In genomic region chr11:61161190-61162091, GRCh38 we compare ENCODE assay signal across 8 cellular contexts. TPM values are rescaled to one million over a fixed set of nuclear protein-coding genes. Genes with fewer than 3 reads are reported as not detected.
DNase-seq lines count a peak whose midpoint lies in the region; ATAC-seq and TF ChIP-seq lines count a peak whose summit lies in the region.

Gene VPS37C, minus strand, starts transcription at chr11:61161426. Its CDS starts 22,597 bp downstream, at chr11:61138829.

- peak; percentile 80 for ATAC-seq in GM19023 (IDR thresholded peaks at IDR 0.05; ENCODE audit: unreplicated experiment)
- ATAC-seq in HG03175 (IDR thresholded peaks at IDR 0.05; ENCODE audit: unreplicated experiment) = peak; percentile 71

- TF ChIP-seq CTCF in AG09309 (IDR thresholded peaks at IDR 0.05; ENCODE audit: control insufficient read depth, insufficient read depth, low read depth, low read length, missing control alignments) (no peak), spleen (IDR thresholded peaks at IDR 0.05 in 8 of 11, conservative IDR thresholded peaks at IDR 0.05 in 3 of 11) (peak in 6 of 11 experiments; percentile 17 to 38 (median 28))

- no peaks in the 10 kb centered on the region for H3K9me3 ChIP-seq in spleen

- peaks cover 17 to 82% (median 64%) of the 10 kb centered on the region in 6 donors for H3K4me1 ChIP-seq in spleen

- H3K4me3 ChIP-seq in AG09309 (ENCODE audit: control insufficient read depth, low read depth, low read length) = peak within 1 kb of the TSS; percentile 71
- peak within 1 kb of the TSS; percentile 35 to 85 (median 67) for H3K4me3 ChIP-seq in spleen

- 0 to 1% (median 0%) methylated on average over 38 to 85 of the region's 85 CpGs for WGBS in spleen, 5 donors

- peaks cover 0 to 12% (median 0%) of the 10 kb centered on the region in 6 donors for H3K36me3 ChIP-seq in spleen

- H3K27me3 ChIP-seq in spleen (replicated peaks in 1 of 7) = no peaks in the 10 kb centered on the region

- DNase-seq in AG09309 (ENCODE audit: low read depth) = peak; percentile 29
- DNase-seq in NCI-H345 (lab: John Stamatoyannopoulos, UW) = peak; percentile 91
- peak; percentile 89 to 98 (median 90) for DNase-seq in activated CD4-positive, CD25-positive, alpha-beta regulatory T cell (lab: John Stamatoyannopoulos, UW)
- DNase-seq in caudate nucleus (lab: John Stamatoyannopoulos, UW) = peak in 60 of 61 donors; percentile 25 to 98 (median 86)
- DNase-seq in inferior parietal cortex (ENCODE audit: extremely low spot score) = peak; percentile 91
- peak; percentile 98 for DNase-seq in spleen

- peak in 1 of 3 donors; percentile 45 for TF ChIP-seq POLR2A in spleen (IDR thresholded peaks at IDR 0.05)

- intact Hi-C loops in spleen (cut with DNase I; ENCODE audit: low total_unique reads) = no loop called here

- H3K27ac ChIP-seq in caudate nucleus (ENCODE audit: low read depth, low read length) (peak within 1 kb of the TSS; percentile 98), spleen (peak within 1 kb of the TSS; percentile 82 to 99 (median 98))

RNA-seq across cellular contexts. Expression of gene VPS37C, which starts in this region (rescaled TPM):
- 10 to 100 TPM; 15.7 to 32.3 (median 23.5) TPM for total RNA-seq in spleen
- 10 to 100 TPM in 1 of 3 donors, 1 to 10 TPM in 2; 6.1 to 15.9 (median 8.9) TPM for polyA plus RNA-seq in spleen

Comparison
In these comparisons a context has a peak if more than half of its experiments do, and no peak if none do; other contexts are left out.
1. Peak in every context shown above with its lines: DNase-seq, ATAC-seq, H3K4me3 ChIP-seq and H3K27ac ChIP-seq.
2. DNase-seq: peak in every context shown above with its lines; median percentile 98 in spleen; 91 in NCI-H345; 91 in inferior parietal cortex; 90 in activated CD4-positive, CD25-positive, alpha-beta regulatory T cell; 86 in caudate nucleus; 29 in AG09309.